25 cellular contexts compared by ENCODE assay signal in genomic region chr9:74330487-74331214, GRCh38.
"Had no signal": no experiment of that assay in that cellular context is flagged by ENCODE, and none has a peak within 500 bp of the region (broad histone marks: within the 10 kb centered on the region; RNA-seq: fewer than 3 reads in every experiment).

No MANE protein-coding gene starts in this region.

- DNase-seq: activated CD4-positive, alpha-beta T cell treated with anti-CD3 and anti-CD28 coated beads for 36 hours; activated CD4-positive, alpha-beta T cell treated with anti-CD3 and anti-CD28 coated beads, Interleukin-2, amount 10 ng/mL, durations not matched to agents 7 days and 5 days; activated CD4-positive, alpha-beta T cell treated with anti-CD3 and anti-CD28 coated beads, Interleukin-2, amount 50 U/mL, for 48 hours; activated CD8-positive, alpha-beta T cell treated with anti-CD3 and anti-CD28 coated beads, Interleukin-2, amount 10 ng/mL, durations not matched to agents 7 days and 5 days; activated gamma-delta T cell; activated naive CD4-positive, alpha-beta T cell treated with Interleukin-2 at 50 U/mL for 16 hours; activated T-cell treated with anti-CD3 and anti-CD28 coated beads, Interleukin-2, amount 50 U/mL, for 24 hours; adrenal gland; body of pancreas; NCI-H1048; NCI-H1105 treated with DMSO at 0.1 percent for 48 hours; NCI-H1436; NCI-H1694; NCI-H1930; NCI-H2081 treated with DMSO at 0.1 percent for 48 hours; NCI-H345; NCI-H524 treated with DMSO at 0.1 percent for 48 hours; PC-3; SIG-M5 had no signal

- H3K9me3 ChIP-seq: adrenal gland, body of pancreas, breast epithelium had no signal

- H3K4me3 ChIP-seq: adrenal gland, body of pancreas, breast epithelium had no signal

- H3K27ac ChIP-seq: adrenal gland, body of pancreas, breast epithelium, RWPE1 had no signal

- H3K36me3 ChIP-seq: adrenal gland, breast epithelium had no signal

- ATAC-seq: activated CD4-positive, alpha-beta T cell treated with anti-CD3 and anti-CD28 coated beads for 36 hours; activated CD4-positive, CD25-positive, alpha-beta regulatory T cell treated with anti-CD3 and anti-CD28 coated beads, Interleukin-2, amount 50 U/mL, for 24 hours; activated CD8-positive, alpha-beta T cell treated with anti-CD3 and anti-CD28 coated beads, Interleukin-2, amount 10 ng/mL, durations not matched to agents 7 days and 5 days; activated naive CD4-positive, alpha-beta T cell treated with anti-CD3 and anti-CD28 coated beads, Interleukin-2, amount 50 U/mL, for 72 hours; body of pancreas; PC-3; Right ventricle myocardium inferior; WTC11 had no signal

- H3K4me1 ChIP-seq: adrenal gland, breast epithelium had no signal

- H3K27me3 ChIP-seq: adrenal gland, body of pancreas, breast epithelium had no signal
